8 cellular contexts compared by ENCODE assay signal in the genomic region with DNA sequence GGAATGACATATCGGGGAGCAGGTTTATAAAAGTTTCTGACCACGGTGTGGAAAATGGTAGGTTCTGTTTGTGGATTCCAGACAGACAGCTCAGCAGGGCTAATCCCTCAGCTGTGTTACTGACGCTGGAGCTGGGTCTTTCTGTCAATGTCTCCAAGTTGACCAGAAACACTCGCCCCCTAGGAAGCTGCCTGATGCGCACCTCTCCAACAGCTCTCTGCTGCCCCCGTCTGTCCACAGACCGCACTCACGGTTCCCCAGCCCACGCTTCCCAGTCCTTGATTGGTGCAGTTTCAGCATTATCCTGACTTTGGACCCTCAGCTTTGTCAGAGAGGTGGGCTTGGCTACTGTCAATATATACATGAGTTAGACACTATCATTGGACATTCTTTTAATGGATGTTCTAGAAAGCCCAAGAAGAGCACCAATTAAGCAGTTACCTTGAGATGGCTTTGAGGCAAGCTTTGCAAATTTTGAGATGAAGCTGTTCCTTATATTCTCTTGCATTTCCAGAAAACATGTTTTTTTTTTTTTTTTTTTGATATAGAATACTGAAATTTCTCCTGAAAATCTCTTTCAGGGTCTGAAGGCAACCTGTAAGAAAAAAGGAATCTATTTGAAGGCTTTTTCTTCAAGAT.
DNase-seq lines count a peak whose midpoint lies in the region; ATAC-seq and TF ChIP-seq lines count a peak whose summit lies in the region.

No MANE protein-coding gene starts in this region.

- no peaks in the 10 kb centered on the region for H3K27me3 Mint-ChIP-seq in activated naive CD4-positive, alpha-beta T cell treated with anti-CD3 and anti-CD28 coated beads, Interleukin-2, amount 10 ng/mL, durations not matched to agents 7 days and 5 days

- no peak overlapping the region for H3K27ac ChIP-seq in cardiac muscle cell

- H3K4me3 Mint-ChIP-seq in activated naive CD4-positive, alpha-beta T cell treated with anti-CD3 and anti-CD28 coated beads, Interleukin-2, amount 10 ng/mL, durations not matched to agents 7 days and 5 days: no peak overlapping the region

- H3K36me3 Mint-ChIP-seq in activated naive CD4-positive, alpha-beta T cell treated with anti-CD3 and anti-CD28 coated beads, Interleukin-2, amount 10 ng/mL, durations not matched to agents 7 days and 5 days: no peaks in the 10 kb centered on the region

- no peaks in the 10 kb centered on the region for H3K36me3 ChIP-seq in cardiac muscle cell

- no peaks in the 10 kb centered on the region for H3K4me1 Mint-ChIP-seq in activated naive CD4-positive, alpha-beta T cell treated with anti-CD3 and anti-CD28 coated beads, Interleukin-2, amount 10 ng/mL, durations not matched to agents 7 days and 5 days

- H3K9me3 Mint-ChIP-seq in activated naive CD4-positive, alpha-beta T cell treated with anti-CD3 and anti-CD28 coated beads, Interleukin-2, amount 10 ng/mL, durations not matched to agents 7 days and 5 days: no peaks in the 10 kb centered on the region

- TF ChIP-seq CTCF in cardiac muscle cell (IDR thresholded peaks at IDR 0.05; ENCODE audit: low read depth, low read length): peak; percentile 99

- H3K9me3 ChIP-seq in cardiac muscle cell (ENCODE audit: low read depth): no peaks in the 10 kb centered on the region

- H3K27ac Mint-ChIP-seq in activated naive CD4-positive, alpha-beta T cell treated with anti-CD3 and anti-CD28 coated beads, Interleukin-2, amount 10 ng/mL, durations not matched to agents 7 days and 5 days: no peak overlapping the region

- CTCF ChIA-PET in activated naive CD4-positive, alpha-beta T cell treated with anti-CD3 and anti-CD28 coated beads, Interleukin-2, amount 10 ng/mL, durations not matched to agents 7 days and 5 days (lab: Charles Lee): interaction anchor here (0.6 to 4.3 kb wide), 38 partner anchors 8 to 1241 kb away, joined by 3 to 44 read pairs (median 4); no protein-coding TSS in a partner anchor

- peak; percentile 68 for DNase-seq in ELR (ENCODE audit: low read depth)
- DNase-seq in Jurkat, Clone E6-1 (ENCODE audit: low read depth, low spot score): peak; percentile 58
- DNase-seq in SKM-1 (lab: John Stamatoyannopoulos, UW; ENCODE audit: unreplicated experiment): peak; percentile 41
- peak; percentile 78 for DNase-seq in activated naive CD4-positive, alpha-beta T cell treated with anti-CD3 and anti-CD28 coated beads, Interleukin-2, amount 10 ng/mL, durations not matched to agents 7 days and 5 days
- DNase-seq in cardiac muscle cell (ENCODE audit: low read depth in 1 of 2, low spot score in 1 of 2): peak; percentile 73 to 86
- DNase-seq in putamen (ENCODE audit: low spot score): peak; percentile 26
- DNase-seq in DMS79 treated with DMSO at 0.1 percent for 48 hours (lab: John Stamatoyannopoulos, UW): no peak

- peak; percentile 95 for ATAC-seq in GM21717 (IDR thresholded peaks at IDR 0.05; ENCODE audit: unreplicated experiment)

- H3K4me3 ChIP-seq in Jurkat, Clone E6-1 (ENCODE audit: low read length): no peak overlapping the region
- H3K4me3 ChIP-seq in cardiac muscle cell: no peak overlapping the region

- no peaks in the 10 kb centered on the region for H3K27me3 ChIP-seq in cardiac muscle cell

- no peaks in the 10 kb centered on the region for H3K4me1 ChIP-seq in cardiac muscle cell (ENCODE audit: low read depth)
